10 cellular contexts compared by ENCODE assay signal in genomic region chr12:122029620-122030426, GRCh38. TPM values are rescaled to one million over a fixed set of nuclear protein-coding genes. Genes with fewer than 3 reads are reported as not detected.
A peak's percentile ranks its signal among the peaks of the same experiment; 100 is the strongest.
DNase-seq lines count a peak whose midpoint lies in the region; ATAC-seq and TF ChIP-seq lines count a peak whose summit lies in the region.
"Had no signal": no experiment of that assay in that cellular context is flagged by ENCODE, and none has a peak within 500 bp of the region (broad histone marks: within the 10 kb centered on the region; RNA-seq: fewer than 3 reads in every experiment).

No MANE protein-coding gene starts in this region.

- H3K27me3 ChIP-seq in Karpas-422 (ENCODE audit: low read length): no peaks in the 10 kb centered on the region
- H3K27me3 ChIP-seq in esophagus (ENCODE audit: control insufficient read depth in 1 of 2, insufficient read depth in 2 of 2, low read length in 2 of 2): no peaks in the 10 kb centered on the region

- H3K9ac ChIP-seq in Karpas-422 (ENCODE audit: low read length): peak overlapping the region; percentile 72

- H3K9me3 ChIP-seq in Karpas-422 (ENCODE audit: low read length): no peaks in the 10 kb centered on the region
- H3K9me3 ChIP-seq in esophagus (ENCODE audit: control insufficient read depth in 2 of 2, insufficient read depth in 1 of 2, low read depth in 1 of 2, low read length in 1 of 2): no peaks in the 10 kb centered on the region

- peaks cover 65% of the 10 kb centered on the region for H3K79me2 ChIP-seq in Karpas-422 (ENCODE audit: low read length)

- peak overlapping the region; percentile 75 to 95 (median 90) for H3K27ac Mint-ChIP-seq in naive B cell

- H3K36me3 ChIP-seq in Karpas-422 (ENCODE audit: insufficient read depth, low read length) (peaks cover 11% of the 10 kb centered on the region), esophagus (ENCODE audit: control insufficient read depth in 2 of 2, insufficient read depth in 2 of 2, low read length in 1 of 2) (no peaks in the 10 kb centered on the region)

- no peaks in the 10 kb centered on the region for H3K27me3 Mint-ChIP-seq in naive B cell

- H3K9me2 ChIP-seq in Karpas-422 (replicated peaks; ENCODE audit: insufficient read depth, low read length): no peaks in the 10 kb centered on the region

- WGBS in esophagus, 2 donors: 58 to 63% methylated on average over 28 of the region's 28 CpGs

- H3K4me1 Mint-ChIP-seq in naive B cell: peaks cover 50 to 83% (median 74%) of the 10 kb centered on the region in 3 donors

- H4K20me1 ChIP-seq in Karpas-422 (ENCODE audit: insufficient read depth, low read depth, low read length): peaks cover 23% of the 10 kb centered on the region; the same call in 1 of the 2 replicates

- H3K27ac ChIP-seq in Karpas-422 (ENCODE audit: low read length) (peak overlapping the region; percentile 95), esophagus (ENCODE audit: low read depth in 2 of 2, low read length in 1 of 2) (peak overlapping the region; percentile 37 to 45), coronary artery (no peak overlapping the region)

- TF ChIP-seq CTCF in coronary artery (IDR thresholded peaks at IDR 0.05): no peak

- DNase-seq in CD1c-positive myeloid dendritic cell (ENCODE audit: extremely low spot score): peak; percentile 41
- peak; percentile 68 for DNase-seq in Karpas-422
- DNase-seq in naive B cell: no peak
- DNase-seq in coronary artery (ENCODE audit: low spot score): no peak
- no peak for DNase-seq in ecto neural progenitor cell (ENCODE audit: low spot score)
- no peak for DNase-seq in SKM-1 (lab: John Stamatoyannopoulos, UW; ENCODE audit: unreplicated experiment)
- DNase-seq: anterior cingulate cortex, HCEC 1CT had no signal

- H3K4me3 ChIP-seq in Karpas-422 (ENCODE audit: low read length) (peak overlapping the region; percentile 6; the same call in 1 of the 2 replicates), esophagus (ENCODE audit: low read depth in 1 of 2, low read length in 2 of 2) (no peak overlapping the region), coronary artery (no peak overlapping the region)

- H3K9me3 Mint-ChIP-seq in naive B cell: no peaks in the 10 kb centered on the region

- H3K36me3 Mint-ChIP-seq in naive B cell: peaks cover 0 to 5% of the 10 kb centered on the region in 2 donors

- H2AFZ ChIP-seq in Karpas-422 (ENCODE audit: low read length): no peak overlapping the region

- H3K4me2 ChIP-seq in Karpas-422 (ENCODE audit: low read depth, low read length, poor library complexity, severe bottlenecking): peak overlapping the region; percentile 46

- ATAC-seq in naive B cell (ENCODE audit: low read depth in 2 of 2): no peak
- ATAC-seq in HG02840 (IDR thresholded peaks at IDR 0.05; ENCODE audit: low FRiP score, unreplicated experiment): no peak

- peaks cover 79% of the 10 kb centered on the region for H3K4me1 ChIP-seq in Karpas-422 (ENCODE audit: low read length)
- H3K4me1 ChIP-seq in esophagus (ENCODE audit: control insufficient read depth in 2 of 2, insufficient read depth in 2 of 2, low read length in 1 of 2): peaks cover 11 to 19% of the 10 kb centered on the region in 2 donors

- peak overlapping the region in 6 of 8 donors; percentile 22 to 81 (median 68) for H3K4me3 Mint-ChIP-seq in naive B cell

RNA-seq across cellular contexts. Expression of gene BCL7A, which starts 8.1 kb away (rescaled TPM):
- 67.2 and 75.5 TPM in 2 replicates for total RNA-seq in Karpas-422 (2014; rRNA removed; shearing (Covaris generic); ENCODE audit: low replicate concordance)
- polyA plus RNA-seq in esophagus: 1 to 10 TPM; 1.0 to 2.1 TPM
- 100 to 1,000 TPM in 3 of 6 donors, 10 to 100 TPM in 3; 65.2 to 135 (median 87.0) TPM for polyA plus RNA-seq in naive B cell (ENCODE audit: low read depth in 6 of 6)

RNA-seq across cellular contexts. Expression of gene MLXIP, which starts 48.7 kb away (rescaled TPM):
- 13.8 and 14.8 TPM in 2 replicates for total RNA-seq in Karpas-422 (2014; rRNA removed; shearing (Covaris generic); ENCODE audit: low replicate concordance)
- polyA plus RNA-seq in esophagus (10 to 100 TPM in 1 of 2 donors, 1 to 10 TPM in 1; 8.2 to 18.0 TPM), naive B cell (ENCODE audit: low read depth in 6 of 6) (10 to 100 TPM in 4 of 6 donors, 1 to 10 TPM in 2; 8.5 to 30.4 (median 11.0) TPM)

Comparison
In these comparisons a context has a peak if more than half of its experiments do, and no peak if none do; other contexts are left out.
1. DNase-seq: peak in CD1c-positive myeloid dendritic cell (single experiment) and Karpas-422 (single experiment); none in naive B cell (single experiment), coronary artery (single experiment), ecto neural progenitor cell (single experiment) and SKM-1 (single experiment).
2. H3K27ac ChIP-seq: peak in Karpas-422 (single experiment) and esophagus (2 of 2); none in coronary artery (0 of 2).
3. RNA of gene BCL7A, which starts 8.1 kb away (polyA plus RNA-seq): 65.2 to 135 TPM in naive B cell; 1.0 to 2.1 TPM in esophagus; every median in the first group is over 10 times any median in the second.